Comparison of ENCODE assay signal across 33 cellular contexts in genomic region chr14:41374092-41374491, GRCh38.
"Had no signal": no experiment of that assay in that cellular context is flagged by ENCODE, and none has a peak within 500 bp of the region (broad histone marks: within the 10 kb centered on the region; RNA-seq: fewer than 3 reads in every experiment).

No MANE protein-coding gene starts in this region.

- H3K4me3 ChIP-seq: adrenal gland, ascending aorta, body of pancreas, breast epithelium, cardiac muscle cell had no signal

- H3K9me3 ChIP-seq: adrenal gland, ascending aorta, body of pancreas, breast epithelium had no signal

- H3K36me3 ChIP-seq: adrenal gland, ascending aorta, brain microvascular endothelial cell, breast epithelium, cardiac muscle cell had no signal

- H3K4me1 ChIP-seq: adrenal gland, ascending aorta, body of pancreas, breast epithelium had no signal

- H3K27ac ChIP-seq: adrenal gland, ascending aorta, body of pancreas, brain microvascular endothelial cell, breast epithelium, cardiac muscle cell had no signal

- DNase-seq: activated effector memory CD4-positive, alpha-beta T cell treated with anti-CD3 and anti-CD28 coated beads, Interleukin-2, amount 50 U/mL, for 16 hours; activated effector memory CD4-positive, alpha-beta T cell treated with Interleukin-2 at 50 U/mL for 16 hours; activated gamma-delta T cell; activated gamma-delta T cell treated with Interleukin-2 at 50 U/mL for 16 hours; activated naive CD4-positive, alpha-beta T cell; activated naive CD4-positive, alpha-beta T cell treated with anti-CD3 and anti-CD28 coated beads for 36 hours; activated naive CD4-positive, alpha-beta T cell treated with anti-CD3 and anti-CD28 coated beads, Interleukin-2, amount 10 ng/mL, durations not matched to agents 7 days and 5 days; activated naive CD4-positive, alpha-beta T cell treated with anti-CD3 and anti-CD28 coated beads, Interleukin-2, amount 50 U/mL, for 16 hours; activated naive CD4-positive, alpha-beta T cell treated with Interleukin-2 at 50 U/mL for 16 hours; activated naive CD8-positive, alpha-beta T cell treated with anti-CD3 and anti-CD28 coated beads for 36 hours; activated naive CD8-positive, alpha-beta T cell treated with anti-CD3 and anti-CD28 coated beads, Interleukin-2, amount 10 ng/mL, durations not matched to agents 7 days and 5 days; activated naive CD8-positive, alpha-beta T cell treated with anti-CD3 and anti-CD28 coated beads, Interleukin-2, amount 50 U/mL, for 24 hours; activated T-cell treated with anti-CD3 and anti-CD28 coated beads, Interleukin-2, amount 50 U/mL, for 24 hours; activated T-cell treated with anti-CD3 and anti-CD28 coated beads, Interleukin-2, amount 50 U/mL, for 4 hours; activated T-cell treated with anti-CD3 and anti-CD28 coated beads, Interleukin-2, amount 50 U/mL, for 48 hours; activated T-cell treated with anti-CD3 and anti-CD28 coated beads, Interleukin-2, amount 50 U/mL, for 72 hours; adrenal gland; amniotic stem cell; amygdala; anterior cingulate cortex; aorta; body of pancreas; brain microvascular endothelial cell; caudate nucleus; central memory CD4-positive, alpha-beta T cell; cerebellar nuclear complex had no signal

- FAIRE-seq: astrocyte, bronchial epithelial cell had no signal

- ATAC-seq: activated naive CD4-positive, alpha-beta T cell treated with anti-CD3 and anti-CD28 coated beads, Interleukin-2, amount 50 U/mL, for 72 hours; activated naive CD8-positive, alpha-beta T cell treated with anti-CD3 and anti-CD28 coated beads, Interleukin-2, amount 50 U/mL, for 24 hours; activated T-cell treated with anti-CD3 and anti-CD28 coated beads, Interleukin-2, amount 50 U/mL, for 4 hours; activated T-cell treated with anti-CD3 and anti-CD28 coated beads, Interleukin-2, amount 50 U/mL, for 72 hours; activated T-helper 17 cell treated with anti-CD3 and anti-CD28 coated beads, Interleukin-2, amount 50 U/mL, for 72 hours; body of pancreas had no signal

- H3K27me3 ChIP-seq: adrenal gland, ascending aorta, body of pancreas, brain microvascular endothelial cell, breast epithelium, cardiac muscle cell had no signal
